In the genomic region with DNA sequence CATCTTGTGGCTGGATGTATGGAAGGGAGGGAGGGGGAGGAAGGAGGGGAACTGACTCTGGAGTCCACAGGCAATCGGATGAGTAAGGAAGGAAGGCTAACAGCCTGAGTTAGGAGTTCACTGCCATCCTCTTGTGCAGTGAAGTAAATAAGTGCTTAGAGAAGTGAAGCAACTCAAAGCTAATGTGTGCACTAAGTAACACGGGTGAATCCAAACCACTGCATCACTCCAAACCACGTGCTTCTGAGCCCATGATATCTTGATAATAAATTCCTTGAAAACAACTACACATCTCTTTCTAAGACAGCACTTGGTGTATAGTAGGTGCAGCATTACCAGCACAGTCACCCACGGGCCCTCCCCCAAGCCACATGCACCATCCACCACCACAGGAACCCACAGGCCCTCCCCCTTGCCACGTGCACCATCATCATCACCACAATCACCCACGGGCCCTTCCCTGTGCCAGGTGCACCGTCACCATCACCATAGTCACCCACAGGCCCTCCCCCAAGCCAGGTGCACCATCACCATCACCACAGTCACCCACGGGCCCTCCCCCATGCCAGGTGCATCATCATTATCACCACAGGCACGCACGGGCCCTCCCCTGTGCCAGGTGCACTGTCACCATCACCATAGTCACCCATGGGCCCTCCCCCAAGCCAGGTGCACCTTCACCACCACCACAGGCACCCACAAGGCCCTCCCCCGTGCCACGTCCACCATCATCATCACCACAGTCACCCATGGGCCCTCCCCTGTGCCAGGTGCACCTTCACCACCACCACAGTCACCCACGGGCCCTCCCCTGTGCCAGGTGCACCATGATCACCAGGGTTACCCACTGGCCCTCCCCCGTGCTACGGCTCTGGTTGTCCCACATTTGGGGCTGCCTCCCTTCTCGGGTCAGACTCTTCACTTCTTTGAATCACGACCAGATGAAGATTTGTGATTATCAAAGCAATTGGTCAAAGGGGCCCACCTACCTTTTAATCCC, we compare ENCODE assay signal across 25 cellular contexts.
DNase-seq lines count a peak whose midpoint lies in the region; ATAC-seq, FAIRE-seq and TF ChIP-seq lines count a peak whose summit lies in the region.
"Had no signal": no experiment of that assay in that cellular context is flagged by ENCODE, and none has a peak within 500 bp of the region (broad histone marks: within the 10 kb centered on the region; RNA-seq: fewer than 3 reads in every experiment).

No MANE protein-coding gene starts in this region.

- no peak overlapping the region for H3K23ac ChIP-seq in H1 (ENCODE audit: insufficient read length)

- no peak for TF ChIP-seq POLR2A in H1 (IDR thresholded peaks at IDR 0.05; ENCODE audit: control extremely low read depth in 1 of 2, low read depth in 2 of 2, low read length in 2 of 2)
- TF ChIP-seq POLR2A in breast epithelium (IDR thresholded peaks at IDR 0.05): no peak

- H2BK12ac ChIP-seq in H1 (ENCODE audit: low read depth, low read length): 0 out of 2 replicates have a peak overlapping the region, but pooled peaks have one; percentile 2

- H2BK20ac ChIP-seq in H1 (ENCODE audit: low read length): no peak overlapping the region

- H2BK15ac ChIP-seq in H1 (ENCODE audit: low read length): no peak overlapping the region

- no peak overlapping the region for H3K14ac ChIP-seq in H1 (ENCODE audit: insufficient read length)

- DNase-seq in activated T-cell treated with anti-CD3 and anti-CD28 coated beads, Interleukin-2, amount 50 U/mL, for 72 hours: no peak
- no peak for DNase-seq in activated T-cell treated with anti-CD3 and anti-CD28 coated beads, Interleukin-2, amount 50 U/mL, for 4 hours
- DNase-seq in H1 (ENCODE audit: low read depth in 1 of 2, low spot score in 2 of 2) (no peak), NCI-H187 (lab: John Stamatoyannopoulos, UW) (no peak), NCI-H2029 (lab: John Stamatoyannopoulos, UW) (no peak), breast epithelium (ENCODE audit: low spot score in 2 of 2) (no peak)
- DNase-seq: C1 segment of cervical spinal cord; CD8-positive, alpha-beta memory T cell; DMS53; EL; HFFc6; KG1; NCI-H1048; NCI-H1436; NCI-H2029 treated with DMSO at 0.1 percent for 48 hours; NCI-H2171; NCI-H446 treated with DMSO at 0.1 percent for 48 hours; NK-92 treated with Interleukin-12 subunit alpha and Interleukin-12 subunit beta, amount 100 ng/mL, for 24 hours; SHP77 had no signal

- no peak for FAIRE-seq in H1 (lab: Jason Lieb, UNC)
- FAIRE-seq: GM12878, H54, RCC 7860 had no signal

- POLR2A ChIA-PET in HEK293 (lab: Yijun Ruan, JAX): no interaction called here
- POLR2A ChIA-PET in H1 (lab: Charles Lee; ENCODE audit: partially characterized antibody): no interaction called here

- H3K4me1 Mint-ChIP-seq in activated T-cell treated with anti-CD3 and anti-CD28 coated beads, Interleukin-2, amount 50 U/mL, for 72 hours (ENCODE audit: low read depth): no peaks in the 10 kb centered on the region
- H3K4me1 Mint-ChIP-seq in activated T-cell treated with anti-CD3 and anti-CD28 coated beads, Interleukin-2, amount 50 U/mL, for 4 hours (ENCODE audit: low read depth): no peaks in the 10 kb centered on the region
- H3K4me1 Mint-ChIP-seq: CD8-positive, alpha-beta memory T cell had no signal

- no peaks in the 10 kb centered on the region for H3K23me2 ChIP-seq in H1 (ENCODE audit: low read depth, low read length)

- H3K4me1 ChIP-seq in BLaER1: peaks cover 85% of the 10 kb centered on the region
- H3K4me1 ChIP-seq in HEK293 (ENCODE audit: control insufficient read depth, insufficient read depth, low read length): no peaks in the 10 kb centered on the region
- H3K4me1 ChIP-seq in H1 (replicated peaks in 1 of 4; ENCODE audit: control insufficient read depth in 3 of 4, insufficient read depth in 4 of 4, low read length in 3 of 4): peaks cover 0 to 6% (median 2%) of the 10 kb centered on the region in 4 experiments; a peak in 4 of 7 replicates
- no peaks in the 10 kb centered on the region for H3K4me1 ChIP-seq in breast epithelium

- no peaks in the 10 kb centered on the region for H4K20me1 ChIP-seq in BLaER1
- H4K20me1 ChIP-seq in H1 (replicated peaks in 1 of 2; ENCODE audit: control insufficient read depth in 1 of 2, insufficient read depth in 2 of 2, low read length in 2 of 2): no peaks in the 10 kb centered on the region

- H3K36me3 ChIP-seq in BLaER1 (no peaks in the 10 kb centered on the region), HEK293 (ENCODE audit: control insufficient read depth in 2 of 2, insufficient read depth in 1 of 2, low read length in 2 of 2) (no peaks in the 10 kb centered on the region), H1 (ENCODE audit: control insufficient read depth in 2 of 4, insufficient read depth in 4 of 4, low read length in 3 of 4) (no peaks in the 10 kb centered on the region), breast epithelium (no peaks in the 10 kb centered on the region)

- H3K27me3 ChIP-seq in BLaER1 (no peaks in the 10 kb centered on the region), H1 (replicated peaks in 1 of 4; ENCODE audit: control insufficient read depth in 3 of 4, extremely low read depth in 1 of 4, insufficient read depth in 3 of 4, low read length in 3 of 4) (no peaks in the 10 kb centered on the region), breast epithelium (no peaks in the 10 kb centered on the region)

- no peak overlapping the region for H2AFZ ChIP-seq in H1 (ENCODE audit: low read length)

- H4K5ac ChIP-seq in H1 (ENCODE audit: insufficient read length, low read depth, low read length): no peak overlapping the region

- H4K91ac ChIP-seq in H1 (replicated peaks; ENCODE audit: insufficient read length, low read length): no peak overlapping the region

- 86% methylated on average over 17 of the region's 17 CpGs; no CpG with 5 or more reads in 1 of the 2 experiments for WGBS in H1 (ENCODE audit: extremely low coverage in 1 of 2, insufficient coverage in 1 of 2, insufficient read length in 1 of 2, insufficient replicate concordance in 2 of 2, low coverage in 1 of 2, low lambda C conversion rate in 2 of 2, missing lambda C conversion rate in 1 of 2), 2 experiments

- H3K9me3 ChIP-seq in BLaER1 (no peaks in the 10 kb centered on the region), HEK293 (ENCODE audit: control insufficient read depth, insufficient read depth, low read depth, low read length) (no peaks in the 10 kb centered on the region), H1 (ENCODE audit: insufficient read depth in 2 of 2, low read depth in 1 of 2, low read length in 1 of 2) (no peaks in the 10 kb centered on the region), breast epithelium (no peaks in the 10 kb centered on the region)

- ATAC-seq in activated T-cell treated with anti-CD3 and anti-CD28 coated beads, Interleukin-2, amount 50 U/mL, for 72 hours (replicated peaks in 1 of 2): no peak
- ATAC-seq in activated T-cell treated with anti-CD3 and anti-CD28 coated beads, Interleukin-2, amount 50 U/mL, for 4 hours: no peak
- ATAC-seq: GM12878 had no signal

- peak overlapping the region; percentile 29 for H3K27ac Mint-ChIP-seq in activated T-cell treated with anti-CD3 and anti-CD28 coated beads, Interleukin-2, amount 50 U/mL, for 72 hours
- H3K27ac Mint-ChIP-seq: CD8-positive, alpha-beta memory T cell; HFFc6 had no signal

- no peak overlapping the region for H3K4ac ChIP-seq in H1 (replicated peaks; ENCODE audit: insufficient read length, low read depth, low read length)

- H3K18ac ChIP-seq in H1 (ENCODE audit: extremely low read depth, low read length): no peak overlapping the region

- TF ChIP-seq CTCF in HEK293 (tag by site-specific recombination; IDR thresholded peaks at IDR 0.05) (no peak), H1 (IDR thresholded peaks at IDR 0.05; ENCODE audit: control extremely low read depth in 1 of 3, insufficient read depth in 1 of 3, low read depth in 1 of 3, low read length in 3 of 3) (no peak), breast epithelium (IDR thresholded peaks at IDR 0.05) (no peak)

- no peaks in the 10 kb centered on the region for H3K79me2 ChIP-seq in H1 (ENCODE audit: control insufficient read depth in 1 of 2, insufficient read depth in 2 of 2, low read length in 2 of 2)

- H3K36me3 Mint-ChIP-seq in activated T-cell treated with anti-CD3 and anti-CD28 coated beads, Interleukin-2, amount 50 U/mL, for 72 hours (ENCODE audit: insufficient read depth in 2 of 2): no peaks in the 10 kb centered on the region
- no peaks in the 10 kb centered on the region for H3K36me3 Mint-ChIP-seq in activated T-cell treated with anti-CD3 and anti-CD28 coated beads, Interleukin-2, amount 50 U/mL, for 4 hours (ENCODE audit: insufficient read depth)
- H3K36me3 Mint-ChIP-seq: CD8-positive, alpha-beta memory T cell had no signal

- no peaks in the 10 kb centered on the region for H3K79me1 ChIP-seq in H1 (ENCODE audit: low read depth, low read length)

- H2BK120ac ChIP-seq in H1 (replicated peaks; ENCODE audit: low read depth, low read length): no peak overlapping the region

- H4K8ac ChIP-seq in H1 (ENCODE audit: extremely low read depth, insufficient read depth, low read length): no peak overlapping the region

- H3K9ac ChIP-seq in BLaER1: no peak overlapping the region
- no peak overlapping the region for H3K9ac ChIP-seq in H1 (replicated peaks in 1 of 4; ENCODE audit: extremely low read depth in 1 of 4, low read depth in 3 of 4, low read length in 3 of 4)

- CTCF ChIA-PET in HEK293 (lab: Yijun Ruan, JAX) (no interaction called here), H1 (lab: Charles Lee; ENCODE audit: partially characterized antibody) (interaction anchor here (2.5 kb wide), 1 partner anchor 12 kb away, joined by 8 read pairs; no protein-coding TSS in a partner anchor)

- intact Hi-C loops in breast epithelium (cut with DNase I; ENCODE audit: low total_unique reads): no loop called here

- peak overlapping the region; percentile 76 for H3K4me2 ChIP-seq in BLaER1
- no peak overlapping the region for H3K4me2 ChIP-seq in H1 (ENCODE audit: insufficient read depth in 1 of 2, low read depth in 2 of 2, low read length in 2 of 2)

- no peak overlapping the region for H3K4me3 Mint-ChIP-seq in activated T-cell treated with anti-CD3 and anti-CD28 coated beads, Interleukin-2, amount 50 U/mL, for 72 hours
- H3K4me3 Mint-ChIP-seq in activated T-cell treated with anti-CD3 and anti-CD28 coated beads, Interleukin-2, amount 50 U/mL, for 4 hours: no peak overlapping the region
- H3K4me3 Mint-ChIP-seq: HFFc6 had no signal

- H3K27me3 Mint-ChIP-seq in activated T-cell treated with anti-CD3 and anti-CD28 coated beads, Interleukin-2, amount 50 U/mL, for 72 hours (ENCODE audit: low read depth): no peaks in the 10 kb centered on the region
- H3K27me3 Mint-ChIP-seq in activated T-cell treated with anti-CD3 and anti-CD28 coated beads, Interleukin-2, amount 50 U/mL, for 4 hours (ENCODE audit: low read depth): peaks cover 8% of the 10 kb centered on the region

- no peak for TF ChIP-seq EP300 in H1 (IDR thresholded peaks at IDR 0.05; ENCODE audit: borderline replicate concordance in 1 of 2, low read depth in 2 of 2, low read length in 2 of 2)

- no peak overlapping the region for H3K4me3 ChIP-seq in BLaER1
- H3K4me3 ChIP-seq in HEK293 (ENCODE audit: low read depth, low read length): no peak overlapping the region
- no peak overlapping the region for H3K4me3 ChIP-seq in H1 (ENCODE audit: extremely low read depth in 1 of 4, insufficient read depth in 2 of 4, low read depth in 3 of 4, low read length in 4 of 4)
- no peak overlapping the region for H3K4me3 ChIP-seq in breast epithelium
- H3K4me3 ChIP-seq: GM12878, SK-N-MC had no signal

- 0 out of 2 replicates have a peak overlapping the region, but pooled peaks have one; percentile 25 for H3K27ac ChIP-seq in BLaER1
- no peak overlapping the region for H3K27ac ChIP-seq in HEK293 (ENCODE audit: extremely low read depth, low read depth, low read length)
- H3K27ac ChIP-seq in H1 (ENCODE audit: low read depth, low read length): no peak overlapping the region
- no peak overlapping the region for H3K27ac ChIP-seq in breast epithelium
- H3K27ac ChIP-seq: SK-N-MC had no signal

- no peaks in the 10 kb centered on the region for H3K9me3 Mint-ChIP-seq in activated T-cell treated with anti-CD3 and anti-CD28 coated beads, Interleukin-2, amount 50 U/mL, for 72 hours
- no peaks in the 10 kb centered on the region for H3K9me3 Mint-ChIP-seq in activated T-cell treated with anti-CD3 and anti-CD28 coated beads, Interleukin-2, amount 50 U/mL, for 4 hours
- H3K9me3 Mint-ChIP-seq: CD8-positive, alpha-beta memory T cell; HFFc6 had no signal

- no peak overlapping the region for H3K56ac ChIP-seq in H1 (replicated peaks; ENCODE audit: insufficient read length, low read depth, low read length)

- no peak overlapping the region for H2BK5ac ChIP-seq in H1 (ENCODE audit: low read depth, low read length)

- no peak for TF ChIP-seq RAD21 in H1 (IDR thresholded peaks at IDR 0.05 in 1 of 2, conservative IDR thresholded peaks at IDR 0.05 in 1 of 2; ENCODE audit: low read depth in 2 of 2, low read length in 2 of 2)

- no peak overlapping the region for H2AK5ac ChIP-seq in H1 (ENCODE audit: low read depth, low read length)
